Comparison of ENCODE assay signal across 33 cellular contexts in the genomic region with DNA sequence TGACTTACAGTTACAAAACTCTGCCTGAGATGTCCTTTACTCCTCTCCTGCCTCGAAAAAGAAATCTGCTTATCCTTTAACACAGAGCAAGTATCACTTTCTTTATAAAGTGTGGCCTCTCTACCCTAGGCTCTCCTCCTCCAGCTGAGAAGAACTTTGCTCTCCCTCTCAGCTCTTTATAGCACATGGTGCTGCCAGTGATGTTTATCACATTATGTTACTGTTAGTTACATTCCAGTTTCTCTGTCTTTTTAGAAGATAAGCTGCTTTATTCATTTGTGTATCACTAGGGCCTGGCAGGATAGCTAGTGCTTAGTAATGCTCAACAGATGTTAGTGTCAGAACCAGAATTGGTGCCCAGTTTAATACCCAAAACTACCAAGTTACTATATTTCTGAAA. TPM values are rescaled to one million over a fixed set of nuclear protein-coding genes. Genes with fewer than 3 reads are reported as not detected.
A peak's percentile ranks its signal among the peaks of the same experiment; 100 is the strongest.
DNase-seq lines count a peak whose midpoint lies in the region; ATAC-seq and TF ChIP-seq lines count a peak whose summit lies in the region.
"Had no signal": no experiment of that assay in that cellular context is flagged by ENCODE, and none has a peak within 500 bp of the region (broad histone marks: within the 10 kb centered on the region; RNA-seq: fewer than 3 reads in every experiment).

No MANE protein-coding gene starts in this region.

- H3K27ac ChIP-seq in dorsolateral prefrontal cortex, result peak overlapping the region in 44 of 59 donors; percentile 4 to 83 (median 60)
- H3K27ac ChIP-seq: epithelial cell of prostate, left ventricle myocardium inferior, prostate gland had no signal

- DNase-seq in NCI-H226, result peak; percentile 31
- no peak for DNase-seq in dorsolateral prefrontal cortex
- DNase-seq in T-helper 2 cell, result no peak
- DNase-seq in hippocampal formation (lab: John Stamatoyannopoulos, UW), result no peak
- DNase-seq: activated CD4-positive, alpha-beta T cell treated with anti-CD3 and anti-CD28 coated beads for 36 hours; activated CD8-positive, alpha-beta memory T cell treated with anti-CD3 and anti-CD28 coated beads, Interleukin-2, amount 50 U/mL, for 48 hours; activated CD8-positive, alpha-beta T cell treated with anti-CD3 and anti-CD28 coated beads for 36 hours; activated naive CD4-positive, alpha-beta T cell treated with anti-CD3 and anti-CD28 coated beads for 36 hours; C1 segment of cervical spinal cord; COR-L47; DMS79 treated with DMSO at 0.1 percent for 48 hours; effector CD4-positive, alpha-beta T cell; GF-D8; islet precursor cell; left ventricle myocardium inferior; naive B cell; NCI-H1092 treated with DMSO at 0.1 percent for 48 hours; NCI-H1694 treated with DMSO at 0.1 percent for 48 hours; NCI-H524; NK-92 treated with Interleukin-12 subunit alpha and Interleukin-12 subunit beta, amount 100 ng/mL, for 24 hours; nucleus accumbens; stimulated activated CD4-positive, alpha-beta T cell treated with anti-CD3 and anti-CD28 coated beads, Interleukin-15, amount 100 ng/mL, for 24 hours had no signal

- no peaks in the 10 kb centered on the region for H3K27me3 ChIP-seq in dorsolateral prefrontal cortex
- no peaks in the 10 kb centered on the region for H3K27me3 ChIP-seq in mucosa of stomach (ENCODE audit: control insufficient read depth, insufficient read depth, low read length)

- TF ChIP-seq CTCF in dorsolateral prefrontal cortex (IDR thresholded peaks at IDR 0.05 in 54 of 56, conservative IDR thresholded peaks at IDR 0.05 in 2 of 56; ENCODE audit: low read depth in 1 of 56, partially characterized antibody in 56 of 56), result no peak

- H3K4me3 ChIP-seq in dorsolateral prefrontal cortex (no peak overlapping the region), mucosa of stomach (ENCODE audit: low read length) (no peak overlapping the region)
- H3K4me3 ChIP-seq: left ventricle myocardium inferior, prostate gland had no signal

- peaks cover 18% of the 10 kb centered on the region for H3K4me1 ChIP-seq in mucosa of stomach (ENCODE audit: control insufficient read depth, insufficient read depth, low read length)
- H3K4me1 ChIP-seq: left ventricle myocardium inferior, prostate gland had no signal

- ATAC-seq in GM18867 (IDR thresholded peaks at IDR 0.05; ENCODE audit: unreplicated experiment) (peak; percentile 56), HG03139 (IDR thresholded peaks at IDR 0.05; ENCODE audit: unreplicated experiment) (no peak)
- no peak for ATAC-seq in activated CD4-positive, CD25-positive, alpha-beta regulatory T cell treated with anti-CD3 and anti-CD28 coated beads, Interleukin-2, amount 50 U/mL, for 24 hours
- ATAC-seq: activated CD4-positive, alpha-beta T cell treated with anti-CD3 and anti-CD28 coated beads for 36 hours; activated CD8-positive, alpha-beta T cell treated with anti-CD3 and anti-CD28 coated beads for 36 hours; Right ventricle myocardium inferior; sciatic nerve; stimulated activated effector memory CD8-positive, alpha-beta T cell treated with anti-CD3 and anti-CD28 coated beads, Interleukin-12 subunit alpha, Interleukin-12 subunit beta, amount 100 ng/mL, for 72 hours had no signal

- peak overlapping the region; percentile 6 for H3K9ac ChIP-seq in mucosa of stomach (ENCODE audit: low read length)

- intact Hi-C loops in dorsolateral prefrontal cortex (cut with DNase I), result no loop called here

- H3K36me3 ChIP-seq in mucosa of stomach (ENCODE audit: control insufficient read depth, insufficient read depth, low read length), result no peaks in the 10 kb centered on the region
- H3K36me3 ChIP-seq: left ventricle myocardium inferior, prostate gland had no signal

- H3K9me3 ChIP-seq in mucosa of stomach (ENCODE audit: control insufficient read depth, low read length), result no peaks in the 10 kb centered on the region
- H3K9me3 ChIP-seq: left ventricle myocardium inferior, prostate gland had no signal

RNA-seq across cellular contexts. Expression of a gene that starts 41.1 kb away (rescaled TPM):
- total RNA-seq in dorsolateral prefrontal cortex, result 10 to 100 TPM in 41 of 120 experiments, 1 to 10 TPM in 79; 4.5 to 16.4 (median 9.0) TPM
- total RNA-seq: activated CD4-positive, alpha-beta T cell treated with anti-CD3 and anti-CD28 coated beads for 36 hours; activated CD8-positive, alpha-beta T cell treated with anti-CD3 and anti-CD28 coated beads for 36 hours; activated naive CD4-positive, alpha-beta T cell treated with anti-CD3 and anti-CD28 coated beads for 36 hours; activated T-helper 1 cell treated with anti-CD3 and anti-CD28 coated beads, Interleukin-12 subunit alpha, Interleukin-12 subunit beta, Interleukin-2, Interleukin-4 antibody, amounts not matched to agents 30 ng/mL and 10 ng/mL and 1 ng/mL, durations not matched to agents 14 hours and 24 hours and 36 hours; left ventricle myocardium inferior; mesenteric fat pad; Right ventricle myocardium inferior had no signal
